Comparison of ENCODE assay signal across 26 cellular contexts in genomic region chr14:68447581-68448281, GRCh38.
DNase-seq lines count a peak whose midpoint lies in the region; ATAC-seq, FAIRE-seq and TF ChIP-seq lines count a peak whose summit lies in the region.
"Had no signal": no experiment of that assay in that cellular context is flagged by ENCODE, and none has a peak within 500 bp of the region (broad histone marks: within the 10 kb centered on the region; RNA-seq: fewer than 3 reads in every experiment).

No MANE protein-coding gene starts in this region.

- H3K79me2 ChIP-seq in GM23338 (replicated peaks; ENCODE audit: insufficient read depth), result no peaks in the 10 kb centered on the region

- no peaks in the 10 kb centered on the region for H3K36me3 ChIP-seq in GM23338 (ENCODE audit: insufficient read depth)
- H3K36me3 ChIP-seq in mucosa of rectum (ENCODE audit: control insufficient read depth in 2 of 2, insufficient read depth in 2 of 2, low read length in 2 of 2), result no peaks in the 10 kb centered on the region
- H3K36me3 ChIP-seq in transverse colon, result no peaks in the 10 kb centered on the region
- no peaks in the 10 kb centered on the region for H3K36me3 ChIP-seq in adrenal gland (replicated peaks in 1 of 2)
- H3K36me3 ChIP-seq: heart left ventricle, lower lobe of right lung had no signal

- H3K27me3 Mint-ChIP-seq in GM23338 (ENCODE audit: insufficient read depth, low read depth, poor library complexity), result peaks cover 10% of the 10 kb centered on the region
- H3K27me3 Mint-ChIP-seq: activated naive CD8-positive, alpha-beta T cell treated with anti-CD3 and anti-CD28 coated beads, Interleukin-2, amount 50 U/mL, for 24 hours; CD4-positive, alpha-beta T cell; stimulated activated naive CD8-positive, alpha-beta T cell treated with anti-CD3 and anti-CD28 coated beads, Interleukin-15, amount 100 ng/mL, for 72 hours; type B pancreatic cell had no signal

- no peaks in the 10 kb centered on the region for H3K36me3 Mint-ChIP-seq in GM23338 (ENCODE audit: low read depth)

- no peaks in the 10 kb centered on the region; the same call in 1 of the 2 replicates for H3K9me2 ChIP-seq in GM23338 (ENCODE audit: insufficient read depth)
- H3K9me2 ChIP-seq: SK-N-SH had no signal

- in situ Hi-C loops in transverse colon (cut with MboI; ENCODE audit: low pct_ligation_motif_present in 1 of 4, low pct_unique_long_range_greater_than_20kb in 1 of 4, low sequenced_read_pairs in 3 of 4), result no loop called here

- H3F3A ChIP-seq in GM23338 (replicated peaks; ENCODE audit: low read depth), result no peaks in the 10 kb centered on the region

- TF ChIP-seq EP300 in transverse colon (IDR thresholded peaks at IDR 0.05; ENCODE audit: low read depth), result no peak

- no peak for ATAC-seq in GM23338
- ATAC-seq: activated naive CD8-positive, alpha-beta T cell treated with anti-CD3 and anti-CD28 coated beads, Interleukin-2, amount 50 U/mL, for 24 hours; heart left ventricle; lower lobe of right lung; stimulated activated naive CD8-positive, alpha-beta T cell treated with anti-CD3 and anti-CD28 coated beads, Interleukin-15, amount 100 ng/mL, for 72 hours had no signal

- H3K27me3 ChIP-seq in GM23338 (ENCODE audit: insufficient read depth) (no peaks in the 10 kb centered on the region), mucosa of rectum (ENCODE audit: control insufficient read depth in 2 of 2, insufficient read depth in 2 of 2, low read length in 2 of 2) (no peaks in the 10 kb centered on the region), transverse colon (no peaks in the 10 kb centered on the region), adrenal gland (no peaks in the 10 kb centered on the region)
- H3K27me3 ChIP-seq: heart left ventricle had no signal

- H3K27ac ChIP-seq in GM23338 (ENCODE audit: low read depth) (no peak overlapping the region), mucosa of rectum (ENCODE audit: low read depth in 2 of 2, low read length in 2 of 2) (peak overlapping the region; percentile 1 to 61), transverse colon (peak overlapping the region; percentile 61 to 82 (median 70)), adrenal gland (peak overlapping the region in 1 of 5 donors; percentile 10)
- H3K27ac ChIP-seq: lower lobe of right lung, RWPE1 had no signal

- TF ChIP-seq CTCF in GM23338 (conservative IDR thresholded peaks at IDR 0.05; ENCODE audit: low read depth in 2 of 2) (no peak), transverse colon (IDR thresholded peaks at IDR 0.05) (no peak), adrenal gland (IDR thresholded peaks at IDR 0.05) (no peak)

- H3K4me3 ChIP-seq in GM23338 (no peak overlapping the region), mucosa of rectum (ENCODE audit: low read length in 2 of 2) (no peak overlapping the region), transverse colon (no peak overlapping the region), adrenal gland (no peak overlapping the region)
- H3K4me3 ChIP-seq: heart left ventricle, lower lobe of right lung had no signal

- H3K4me1 Mint-ChIP-seq in GM23338, result peaks cover 32% of the 10 kb centered on the region
- H3K4me1 Mint-ChIP-seq: immature natural killer cell had no signal

- H3K4me3 Mint-ChIP-seq in GM23338, result no peak overlapping the region
- H3K4me3 Mint-ChIP-seq: activated naive CD8-positive, alpha-beta T cell treated with anti-CD3 and anti-CD28 coated beads, Interleukin-2, amount 50 U/mL, for 24 hours; CD4-positive, alpha-beta T cell; immature natural killer cell; stimulated activated naive CD8-positive, alpha-beta T cell treated with anti-CD3 and anti-CD28 coated beads, Interleukin-15, amount 100 ng/mL, for 72 hours; type B pancreatic cell had no signal

- H3K4me1 ChIP-seq in GM23338 (ENCODE audit: insufficient read depth) (peaks cover 30% of the 10 kb centered on the region), mucosa of rectum (ENCODE audit: control insufficient read depth in 2 of 2, insufficient read depth in 2 of 2, low read length in 2 of 2) (peaks cover 0 to 2% of the 10 kb centered on the region in 2 donors), transverse colon (peaks cover 4 to 37% (median 7%) of the 10 kb centered on the region in 4 donors), adrenal gland (replicated peaks in 1 of 2) (peaks cover 23 to 28% of the 10 kb centered on the region in 2 donors)

- no peak overlapping the region for H3K9ac ChIP-seq in mucosa of rectum (ENCODE audit: low read depth in 1 of 2, low read length in 2 of 2)
- H3K9ac ChIP-seq: SK-N-SH had no signal

- peak overlapping the region; percentile 46 for H3K27ac Mint-ChIP-seq in GM23338
- H3K27ac Mint-ChIP-seq: activated naive CD8-positive, alpha-beta T cell treated with anti-CD3 and anti-CD28 coated beads, Interleukin-2, amount 50 U/mL, for 24 hours; CD4-positive, alpha-beta T cell; immature natural killer cell; type B pancreatic cell had no signal

- 64 to 73% methylated on average over 4 of the region's 4 CpGs for WGBS in transverse colon (ENCODE audit: low coverage in 1 of 2), 2 donors
- 52 to 66% (median 56%) methylated on average over 4 of the region's 4 CpGs for WGBS in adrenal gland, 4 donors

- H2AFZ ChIP-seq in GM23338, result no peak overlapping the region

- TF ChIP-seq POLR2A in transverse colon (IDR thresholded peaks at IDR 0.05) (no peak), adrenal gland (IDR thresholded peaks at IDR 0.05) (no peak)

- no peak for DNase-seq in GM23338 (ENCODE audit: low spot score)
- no peak for DNase-seq in transverse colon
- DNase-seq in cortex of kidney (lab: John Stamatoyannopoulos, UW), result no peak
- no peak for DNase-seq in adrenal gland
- DNase-seq in cerebellar cortex (ENCODE audit: low spot score), result no peak
- DNase-seq: activated CD8-positive, alpha-beta memory T cell treated with anti-CD3 and anti-CD28 coated beads, Interleukin-2, amount 50 U/mL, for 4 hours; activated effector memory CD4-positive, alpha-beta T cell treated with Interleukin-2 at 50 U/mL for 16 hours; activated naive CD8-positive, alpha-beta T cell treated with anti-CD3 and anti-CD28 coated beads, Interleukin-2, amount 50 U/mL, for 24 hours; CD4-positive, alpha-beta T cell; heart left ventricle; immature natural killer cell; Karpas-422; lower lobe of right lung; MV-4-11; NCI-H1694; NCI-H2171 treated with DMSO at 0.1 percent for 48 hours; NCI-H526; retina; SK-N-SH; stimulated activated CD4-positive, alpha-beta T cell treated with anti-CD3 and anti-CD28 coated beads, Interleukin-12 subunit alpha, Interleukin-12 subunit beta, amount 100 ng/mL, for 4 hours; stimulated activated naive CD8-positive, alpha-beta T cell treated with anti-CD3 and anti-CD28 coated beads, Interleukin-15, amount 100 ng/mL, for 72 hours; T-helper 2 cell had no signal

- no peaks in the 10 kb centered on the region for H3K9me3 Mint-ChIP-seq in GM23338
- H3K9me3 Mint-ChIP-seq: activated naive CD8-positive, alpha-beta T cell treated with anti-CD3 and anti-CD28 coated beads, Interleukin-2, amount 50 U/mL, for 24 hours; CD4-positive, alpha-beta T cell; immature natural killer cell; stimulated activated naive CD8-positive, alpha-beta T cell treated with anti-CD3 and anti-CD28 coated beads, Interleukin-15, amount 100 ng/mL, for 72 hours had no signal

- FAIRE-seq in endometrium (lab: Jason Lieb, UNC), result peak; percentile 81

- H3K4me2 ChIP-seq in GM23338, result no peak overlapping the region
- H3K4me2 ChIP-seq: SK-N-SH had no signal

- H3K9me3 ChIP-seq in mucosa of rectum (ENCODE audit: control insufficient read depth in 2 of 2, low read length in 2 of 2) (no peaks in the 10 kb centered on the region), transverse colon (no peaks in the 10 kb centered on the region), adrenal gland (replicated peaks in 1 of 3) (no peaks in the 10 kb centered on the region)
- H3K9me3 ChIP-seq: heart left ventricle, lower lobe of right lung, SK-N-SH had no signal

- intact Hi-C loops in transverse colon (cut with DNase I; ENCODE audit: low total_unique reads) (no loop called here), adrenal gland (cut with DNase I) (no loop called here)

- no peaks in the 10 kb centered on the region for H4K20me1 ChIP-seq in GM23338 (replicated peaks; ENCODE audit: insufficient read depth)

TF ChIP-seq in GM23338, 12 proteins besides CTCF, POLR2A, EP300 and RAD21 (continues in another document):
- TF ChIP-seq EZH2phosphoT487 (IDR thresholded peaks at IDR 0.05; ENCODE audit: unreplicated experiment) (no peak), ZNF114 (CRISPR knock-in tag; IDR thresholded peaks at IDR 0.05) (no peak)
